Comparison of ENCODE assay signal across 13 cellular contexts in the genomic region with DNA sequence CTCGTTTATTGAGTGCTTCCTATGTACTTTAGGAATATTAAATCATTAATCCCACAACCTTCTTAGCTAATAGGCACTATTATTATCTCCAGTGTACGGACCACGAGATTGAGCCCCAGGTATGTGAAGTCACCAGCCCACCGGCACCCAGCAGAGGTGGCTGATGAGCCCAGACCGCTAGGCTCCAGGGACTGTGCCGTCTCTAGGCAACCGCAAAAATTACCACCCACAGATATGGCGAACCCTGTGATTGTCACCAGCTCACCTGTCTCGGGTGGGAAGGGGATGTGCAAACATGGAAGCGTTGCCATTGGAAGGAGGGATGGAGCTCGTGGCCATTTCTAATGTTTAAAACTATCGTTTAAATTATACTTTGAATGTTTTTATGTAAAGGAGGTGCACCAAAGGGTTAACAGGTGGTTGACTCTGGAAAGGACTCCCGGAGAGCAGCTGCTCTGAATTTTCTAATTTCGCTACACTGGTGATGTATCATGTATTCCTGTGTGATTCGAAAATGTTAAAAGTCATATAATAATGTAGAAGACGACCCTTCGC. TPM values are rescaled to one million over a fixed set of nuclear protein-coding genes. Genes with fewer than 3 reads are reported as not detected.
DNase-seq lines count a peak whose midpoint lies in the region; ATAC-seq, FAIRE-seq and TF ChIP-seq lines count a peak whose summit lies in the region.
"Had no signal": no experiment of that assay in that cellular context is flagged by ENCODE, and none has a peak within 500 bp of the region (broad histone marks: within the 10 kb centered on the region; RNA-seq: fewer than 3 reads in every experiment).

No MANE protein-coding gene starts in this region.

- no peak for TF ChIP-seq EP300 in HepG2 (IDR thresholded peaks at IDR 0.05; ENCODE audit: low read depth in 2 of 2, low read length in 2 of 2)
- TF ChIP-seq EP300 in HepG2 (CRISPR knock-in tag; IDR thresholded peaks at IDR 0.05; ENCODE audit: borderline replicate concordance) = no peak

- peaks cover 0 to 23% of the 10 kb centered on the region in 2 donors for H3K27me3 ChIP-seq in right lobe of liver
- H3K27me3 ChIP-seq in HepG2 (ENCODE audit: control insufficient read depth in 1 of 2, insufficient read depth in 2 of 2, low read length in 2 of 2) = 0 out of 5 replicates have a peak, but pooled peaks cover 0 to 3% of the 10 kb centered on the region in 2 experiments
- peaks cover 16 to 33% of the 10 kb centered on the region in 2 donors for H3K27me3 ChIP-seq in muscle layer of colon (ENCODE audit: control insufficient read depth in 1 of 2, insufficient read depth in 2 of 2, low read length in 2 of 2)
- H3K27me3 ChIP-seq: BLaER1 treated with 17β-estradiol and CSF1 and Interleukin-3, amounts not matched to agents 10 nM and 100 nM had no signal

- peaks cover 14% of the 10 kb centered on the region for H3K27me3 Mint-ChIP-seq in central memory CD8-positive, alpha-beta T cell
- H3K27me3 Mint-ChIP-seq in activated CD4-positive, alpha-beta T cell treated with anti-CD3 and anti-CD28 coated beads for 36 hours = peaks cover 50% of the 10 kb centered on the region

- H2AFZ ChIP-seq in HepG2 (ENCODE audit: low read length) = no peak overlapping the region

- H3K4me3 ChIP-seq in right lobe of liver = peak overlapping the region in 1 of 3 donors; percentile 26
- no peak overlapping the region for H3K4me3 ChIP-seq in HepG2 (replicated peaks in 1 of 3; ENCODE audit: insufficient read depth in 1 of 3, low read depth in 2 of 3, low read length in 3 of 3)
- H3K4me3 ChIP-seq in muscle layer of colon (ENCODE audit: low read depth in 1 of 2, low read length in 2 of 2) = peak overlapping the region; percentile 13
- H3K4me3 ChIP-seq: BLaER1 treated with 17β-estradiol and CSF1 and Interleukin-3, amounts not matched to agents 10 nM and 100 nM had no signal

- no peaks in the 10 kb centered on the region for H4K20me1 ChIP-seq in HepG2 (ENCODE audit: insufficient read depth, low read length)

- H3K4me1 Mint-ChIP-seq in central memory CD8-positive, alpha-beta T cell = no peaks in the 10 kb centered on the region
- H3K4me1 Mint-ChIP-seq in activated CD4-positive, alpha-beta T cell treated with anti-CD3 and anti-CD28 coated beads for 36 hours = peaks cover 4% of the 10 kb centered on the region

- POLR2A ChIA-PET in HepG2 (lab: Yijun Ruan, JAX) = no interaction called here
- POLR2A ChIA-PET in activated CD4-positive, alpha-beta T cell treated with anti-CD3 and anti-CD28 coated beads for 36 hours (lab: Charles Lee) = no interaction called here

- FAIRE-seq in HepG2 (lab: Jason Lieb, UNC) = no peak

- peak overlapping the region; percentile 53 for H3K4me3 Mint-ChIP-seq in central memory CD8-positive, alpha-beta T cell
- H3K4me3 Mint-ChIP-seq in activated CD4-positive, alpha-beta T cell treated with anti-CD3 and anti-CD28 coated beads for 36 hours = no peak overlapping the region

- H3K27ac ChIP-seq in right lobe of liver (no peak overlapping the region), HepG2 (ENCODE audit: extremely low read length, insufficient read depth, low read length) (no peak overlapping the region), muscle layer of colon (ENCODE audit: low read depth, low read length) (no peak overlapping the region)
- H3K27ac ChIP-seq: BLaER1 treated with 17β-estradiol and CSF1 and Interleukin-3, amounts not matched to agents 10 nM and 100 nM; left lung had no signal

- no peak overlapping the region for H3K27ac Mint-ChIP-seq in central memory CD8-positive, alpha-beta T cell (ENCODE audit: low read depth)
- no peak overlapping the region for H3K27ac Mint-ChIP-seq in activated CD4-positive, alpha-beta T cell treated with anti-CD3 and anti-CD28 coated beads for 36 hours

- no TSS peak for BruUV-seq in HepG2 (replicated peaks; lab: Mats Ljungman, UMichigan)

- no peaks in the 10 kb centered on the region for H3K9me3 Mint-ChIP-seq in central memory CD8-positive, alpha-beta T cell
- H3K9me3 Mint-ChIP-seq in activated CD4-positive, alpha-beta T cell treated with anti-CD3 and anti-CD28 coated beads for 36 hours (ENCODE audit: low read depth) = peaks cover 5% of the 10 kb centered on the region

- in situ Hi-C loops in HepG2 (cut with HindIII; ENCODE audit: extremely low pct_ligation_motif_present, low pct_unique_long_range_greater_than_20kb) = no loop called here

- WGBS in right lobe of liver (ENCODE audit: insufficient coverage, low coverage, low lambda C conversion rate, missing lambda C conversion rate) = 10% methylated on average over 17 of the region's 17 CpGs
- WGBS in HepG2 (ENCODE audit: low lambda C conversion rate) = 38% methylated on average over 16 of the region's 17 CpGs

- TF ChIP-seq POLR2A in right lobe of liver (IDR thresholded peaks at IDR 0.05) = no peak
- TF ChIP-seq POLR2A in HepG2 (IDR thresholded peaks at IDR 0.05; ENCODE audit: insufficient read depth in 1 of 2, low read depth in 2 of 2, low read length in 2 of 2) = no peak

- H3K79me2 ChIP-seq in HepG2 (ENCODE audit: insufficient read depth, low read length) = no peaks in the 10 kb centered on the region

- H3K4me1 ChIP-seq in right lobe of liver = peaks cover 0 to 4% (median 0%) of the 10 kb centered on the region in 4 donors
- no peaks in the 10 kb centered on the region for H3K4me1 ChIP-seq in HepG2 (ENCODE audit: insufficient read depth, low read length)
- no peaks in the 10 kb centered on the region for H3K4me1 ChIP-seq in muscle layer of colon (ENCODE audit: insufficient read depth, low read length)
- H3K4me1 ChIP-seq: left lung had no signal

- H3K9me3 ChIP-seq in right lobe of liver (peaks cover 0 to 4% (median 0%) of the 10 kb centered on the region in 4 donors), HepG2 (ENCODE audit: low read length) (no peaks in the 10 kb centered on the region), muscle layer of colon (ENCODE audit: low read length) (peaks cover 5% of the 10 kb centered on the region)
- H3K9me3 ChIP-seq: adrenal gland had no signal

- intact Hi-C loops in right lobe of liver (cut with DNase I) (no loop called here), HepG2 (cut with micrococcal nuclease; ENCODE audit: unreplicated experiment) (no loop called here)
- intact Hi-C loops in activated CD4-positive, alpha-beta T cell treated with anti-CD3 and anti-CD28 coated beads for 36 hours (cut with DNase I, micrococcal nuclease) = no loop called here

- DNase-seq in right lobe of liver (peak in 2 of 3 donors; percentile 15 to 16), HepG2 (ENCODE audit: low spot score) (no peak)
- no peak for DNase-seq in central memory CD8-positive, alpha-beta T cell (ENCODE audit: low spot score in 2 of 2)
- DNase-seq in activated CD4-positive, alpha-beta T cell treated with anti-CD3 and anti-CD28 coated beads for 36 hours = no peak
- DNase-seq: left lung; stimulated activated CD4-positive, alpha-beta T cell treated with anti-CD3 and anti-CD28 coated beads, Interleukin-12 subunit alpha, Interleukin-12 subunit beta, amount 100 ng/mL, for 4 hours had no signal

- H3K36me3 Mint-ChIP-seq in central memory CD8-positive, alpha-beta T cell (ENCODE audit: insufficient read depth) = peaks cover 1% of the 10 kb centered on the region
- peaks cover 4% of the 10 kb centered on the region for H3K36me3 Mint-ChIP-seq in activated CD4-positive, alpha-beta T cell treated with anti-CD3 and anti-CD28 coated beads for 36 hours (ENCODE audit: low read depth)

- no peak for TF ChIP-seq RAD21 in HepG2 (CRISPR knock-in tag; IDR thresholded peaks at IDR 0.05)

- CTCF ChIA-PET in HepG2 (lab: Yijun Ruan, JAX; ENCODE audit: low intra/inter-chr PET ratio, low total read pairs) = no interaction called here
- CTCF ChIA-PET in activated CD4-positive, alpha-beta T cell treated with anti-CD3 and anti-CD28 coated beads for 36 hours (lab: Charles Lee) = interaction anchor here (1.0 kb wide), 1 partner anchor 28 kb away, joined by 3 read pairs; no protein-coding TSS in a partner anchor

- no peak for ATAC-seq in right lobe of liver
- no peak for ATAC-seq in HepG2
- no peak for ATAC-seq in central memory CD8-positive, alpha-beta T cell (replicated peaks; ENCODE audit: extremely low read depth, poor library complexity, severe bottlenecking)
- no peak for ATAC-seq in GM18868 (IDR thresholded peaks at IDR 0.05; ENCODE audit: unreplicated experiment)
- no peak for ATAC-seq in activated CD4-positive, alpha-beta T cell treated with anti-CD3 and anti-CD28 coated beads for 36 hours
- ATAC-seq in GM21528 (IDR thresholded peaks at IDR 0.05; ENCODE audit: low FRiP score, unreplicated experiment) = no peak
- ATAC-seq in GM18858 (IDR thresholded peaks at IDR 0.05; ENCODE audit: unreplicated experiment) = no peak

- H3K36me3 ChIP-seq in right lobe of liver (no peaks in the 10 kb centered on the region), HepG2 (replicated peaks in 1 of 2; ENCODE audit: control insufficient read depth in 1 of 2, insufficient read depth in 2 of 2, low read length in 2 of 2) (no peaks in the 10 kb centered on the region), muscle layer of colon (ENCODE audit: insufficient read depth, low read length) (no peaks in the 10 kb centered on the region)
- H3K36me3 ChIP-seq: adrenal gland; BLaER1 treated with 17β-estradiol and CSF1 and Interleukin-3, amounts not matched to agents 10 nM and 100 nM; left lung had no signal

- no peak overlapping the region for H3K4me2 ChIP-seq in HepG2 (ENCODE audit: low read depth, low read length)
- H3K4me2 ChIP-seq: BLaER1 treated with 17β-estradiol and CSF1 and Interleukin-3, amounts not matched to agents 10 nM and 100 nM had no signal

- H3K9ac ChIP-seq in HepG2 (ENCODE audit: insufficient read depth, low read depth, low read length) (no peak overlapping the region), muscle layer of colon (ENCODE audit: low read length) (no peak overlapping the region)
- H3K9ac ChIP-seq: BLaER1 treated with 17β-estradiol and CSF1 and Interleukin-3, amounts not matched to agents 10 nM and 100 nM had no signal

- TF ChIP-seq CTCF in right lobe of liver (IDR thresholded peaks at IDR 0.05) (no peak), HepG2 (CRISPR knock-in tag; IDR thresholded peaks at IDR 0.05) (no peak)

RNA-seq across cellular contexts. Expression of gene JAKMIP1, which starts 21.0 kb away (rescaled TPM):
- total RNA-seq in right lobe of liver (under 1 TPM in 1 of 6 experiments, not detected in 5; 0.12 TPM), HepG2 (2016; rRNA removed; fragmentation: Illumina TruSeq; extraction: Trizol) (not detected in 2 replicates)
- total RNA-seq in HepG2 (2016; cell fraction: cytosol; rRNA removed; fragmentation: Illumina TruSeq; extraction: Trizol; ENCODE audit: low read depth) = not detected in 2 replicates
- not detected in 2 replicates for total RNA-seq in HepG2 (2016; cell fraction: insoluble cytoplasmic fraction; rRNA removed; fragmentation: Illumina TruSeq; extraction: Trizol)
- total RNA-seq in HepG2 (2016; cell fraction: membrane; rRNA removed; fragmentation: Illumina TruSeq; extraction: Trizol) = not detected in 2 replicates
- total RNA-seq in HepG2 (2016; cell fraction: nucleus; rRNA removed; fragmentation: Illumina TruSeq; extraction: Trizol) = not detected in 2 replicates
- not detected in 2 replicates for polyA plus RNA-seq in HepG2 (2011; rRNA removed)
- not detected in 2 replicates for polyA plus RNA-seq in HepG2 (2011; cell fraction: cytosol; rRNA removed)
- not detected in 2 replicates for polyA plus RNA-seq in HepG2 (2011; cell fraction: nucleus; rRNA removed)
- not detected in 2 replicates for polyA plus RNA-seq in HepG2 (2012)
- polyA plus RNA-seq in HepG2 (2016; cell fraction: cytosol; fragmentation: Illumina TruSeq; extraction: Trizol; ENCODE audit: low read depth) = not detected in 2 replicates
- not detected in 2 replicates for polyA plus RNA-seq in HepG2 (2016; cell fraction: insoluble cytoplasmic fraction; fragmentation: Illumina TruSeq; extraction: Trizol; ENCODE audit: low read depth)
- not detected in 2 replicates for polyA plus RNA-seq in HepG2 (2016; cell fraction: membrane; fragmentation: Illumina TruSeq; extraction: Trizol; ENCODE audit: low read depth)
- not detected in 2 replicates for polyA plus RNA-seq in HepG2 (2016; cell fraction: nucleus; fragmentation: Illumina TruSeq; extraction: Trizol; ENCODE audit: insufficient read depth, low read depth)
- polyA minus RNA-seq in HepG2 (2011; rRNA and poly(A)+ RNA removed; ENCODE audit: low replicate concordance) = not detected in 2 replicates
- polyA minus RNA-seq in HepG2 (2011; cell fraction: cytosol; rRNA and poly(A)+ RNA removed) = not detected in 2 replicates
- polyA minus RNA-seq in HepG2 (2011; cell fraction: nucleus; rRNA and poly(A)+ RNA removed) = not detected in 2 replicates
- 1 to 10 TPM; 3.1 to 3.9 TPM for total RNA-seq in activated CD4-positive, alpha-beta T cell treated with anti-CD3 and anti-CD28 coated beads for 36 hours
- total RNA-seq: MCF 10A had no signal

RNA-seq across cellular contexts. Expression of gene WFS1, which starts 48.3 kb away (rescaled TPM):
- total RNA-seq in right lobe of liver (10 to 100 TPM; 11.3 to 19.7 (median 15.9) TPM), HepG2 (2016; rRNA removed; fragmentation: Illumina TruSeq; extraction: Trizol) (19.8 and 39.1 TPM in 2 replicates)
- 3.7 and 4.2 TPM in 2 replicates for total RNA-seq in HepG2 (2016; cell fraction: cytosol; rRNA removed; fragmentation: Illumina TruSeq; extraction: Trizol; ENCODE audit: low read depth)
- total RNA-seq in HepG2 (2016; cell fraction: insoluble cytoplasmic fraction; rRNA removed; fragmentation: Illumina TruSeq; extraction: Trizol) = 18.3 and 41.8 TPM in 2 replicates
- total RNA-seq in HepG2 (2016; cell fraction: membrane; rRNA removed; fragmentation: Illumina TruSeq; extraction: Trizol) = 10.5 and 10.8 TPM in 2 replicates
- 47.7 and 59.7 TPM in 2 replicates for total RNA-seq in HepG2 (2016; cell fraction: nucleus; rRNA removed; fragmentation: Illumina TruSeq; extraction: Trizol)
- polyA plus RNA-seq in HepG2 (2011; rRNA removed) = 42.2 and 49.6 TPM in 2 replicates
- 23.5 and 32.3 TPM in 2 replicates for polyA plus RNA-seq in HepG2 (2011; cell fraction: cytosol; rRNA removed)
- 121 and 179 TPM in 2 replicates for polyA plus RNA-seq in HepG2 (2011; cell fraction: nucleus; rRNA removed)
- 24.0 and 38.1 TPM in 2 replicates for polyA plus RNA-seq in HepG2 (2012)
- polyA plus RNA-seq in HepG2 (2016; cell fraction: cytosol; fragmentation: Illumina TruSeq; extraction: Trizol; ENCODE audit: low read depth) = 3.2 and 3.4 TPM in 2 replicates
- polyA plus RNA-seq in HepG2 (2016; cell fraction: insoluble cytoplasmic fraction; fragmentation: Illumina TruSeq; extraction: Trizol; ENCODE audit: low read depth) = 16.0 and 21.6 TPM in 2 replicates
- polyA plus RNA-seq in HepG2 (2016; cell fraction: membrane; fragmentation: Illumina TruSeq; extraction: Trizol; ENCODE audit: low read depth) = 4.5 and 5.6 TPM in 2 replicates
- polyA plus RNA-seq in HepG2 (2016; cell fraction: nucleus; fragmentation: Illumina TruSeq; extraction: Trizol; ENCODE audit: insufficient read depth, low read depth) = 86.7 and 90.9 TPM in 2 replicates
- polyA minus RNA-seq in HepG2 (2011; rRNA and poly(A)+ RNA removed; ENCODE audit: low replicate concordance) = 10.6 and 128 TPM in 2 replicates
- 36.4 and 40.3 TPM in 2 replicates for polyA minus RNA-seq in HepG2 (2011; cell fraction: cytosol; rRNA and poly(A)+ RNA removed)
- polyA minus RNA-seq in HepG2 (2011; cell fraction: nucleus; rRNA and poly(A)+ RNA removed) = 19.9 and 27.0 TPM in 2 replicates
- 1 to 10 TPM; 3.4 to 4.8 TPM for total RNA-seq in activated CD4-positive, alpha-beta T cell treated with anti-CD3 and anti-CD28 coated beads for 36 hours

Comparison
In these comparisons a context has a peak if more than half of its experiments do, and no peak if none do; other contexts are left out.
1. DNase-seq: peak in right lobe of liver (2 of 3); none in HepG2 (single experiment), central memory CD8-positive, alpha-beta T cell (0 of 2) and activated CD4-positive, alpha-beta T cell treated with anti-CD3 and anti-CD28 coated beads for 36 hours (single experiment).
2. H3K4me3 ChIP-seq: peak in muscle layer of colon (2 of 2); none in HepG2 (0 of 3).